Comparison of ENCODE assay signal across 24 cellular contexts in genomic region chr12:125083092-125083491, GRCh38.
"Had no signal": no experiment of that assay in that cellular context is flagged by ENCODE, and none has a peak within 500 bp of the region (broad histone marks: within the 10 kb centered on the region; RNA-seq: fewer than 3 reads in every experiment).

No MANE protein-coding gene starts in this region.

- H3K27me3 ChIP-seq: neutrophil, pancreas, right atrium auricular region, stomach, thyroid gland had no signal

- H3K9me3 ChIP-seq: neutrophil, pancreas, right atrium auricular region, stomach, thyroid gland had no signal

- H3K9me3 Mint-ChIP-seq: effector memory CD8-positive, alpha-beta T cell; immature natural killer cell; memory B cell; naive B cell; natural killer cell treated with Interleukin-12 subunit alpha and Interleukin-12 subunit beta and Interleukin-15 and Interleukin-18, amount 100 ng/mL, for 72 hours; neural crest cell; stimulated activated effector memory CD8-positive, alpha-beta T cell treated with anti-CD3 and anti-CD28 coated beads, Interleukin-12 subunit alpha, Interleukin-12 subunit beta, amount 100 ng/mL, for 72 hours had no signal

- H3K4me3 Mint-ChIP-seq: effector memory CD8-positive, alpha-beta T cell; immature natural killer cell; memory B cell; naive B cell; natural killer cell treated with Interleukin-12 subunit alpha and Interleukin-12 subunit beta and Interleukin-15 and Interleukin-18, amount 100 ng/mL, for 72 hours; neural crest cell; stimulated activated effector memory CD8-positive, alpha-beta T cell treated with anti-CD3 and anti-CD28 coated beads, Interleukin-12 subunit alpha, Interleukin-12 subunit beta, amount 100 ng/mL, for 72 hours had no signal

- H3K4me1 Mint-ChIP-seq: immature natural killer cell; memory B cell; naive B cell; stimulated activated effector memory CD8-positive, alpha-beta T cell treated with anti-CD3 and anti-CD28 coated beads, Interleukin-12 subunit alpha, Interleukin-12 subunit beta, amount 100 ng/mL, for 72 hours had no signal

- ATAC-seq: effector memory CD8-positive, alpha-beta T cell; left lobe of liver; natural killer cell treated with Interleukin-12 subunit alpha and Interleukin-12 subunit beta and Interleukin-15 and Interleukin-18, amount 100 ng/mL, for 72 hours; pancreas; sciatic nerve; stimulated activated effector memory CD8-positive, alpha-beta T cell treated with anti-CD3 and anti-CD28 coated beads, Interleukin-12 subunit alpha, Interleukin-12 subunit beta, amount 100 ng/mL, for 72 hours had no signal

- H3K4me2 ChIP-seq: smooth muscle cell had no signal

- DNase-seq: cortex of kidney; effector memory CD8-positive, alpha-beta T cell; hypothalamus; immature natural killer cell; islet precursor cell; naive B cell; pancreas; stimulated activated CD4-positive, alpha-beta T cell treated with anti-CD3 and anti-CD28 coated beads, Interleukin-12 subunit alpha, Interleukin-12 subunit beta, amount 100 ng/mL, for 4 hours; stimulated activated CD4-positive, alpha-beta T cell treated with anti-CD3 and anti-CD28 coated beads, Interleukin-1b, Interleukin-23, amount 100 ng/mL, for 48 hours; stimulated activated CD4-positive, alpha-beta T cell treated with anti-CD3 and anti-CD28 coated beads, Interleukin-4, amount 100 ng/mL, for 24 hours; stimulated activated naive CD4-positive, alpha-beta T cell treated with Interleukin-2 at 50 U/mL for 16 hours; stomach; thyroid gland; trophoblast cell had no signal

- H3K4me1 ChIP-seq: pancreas, right atrium auricular region, stomach, thyroid gland had no signal

- H3K27ac Mint-ChIP-seq: effector memory CD8-positive, alpha-beta T cell; immature natural killer cell; memory B cell; naive B cell; natural killer cell treated with Interleukin-12 subunit alpha and Interleukin-12 subunit beta and Interleukin-15 and Interleukin-18, amount 100 ng/mL, for 72 hours; stimulated activated effector memory CD8-positive, alpha-beta T cell treated with anti-CD3 and anti-CD28 coated beads, Interleukin-12 subunit alpha, Interleukin-12 subunit beta, amount 100 ng/mL, for 72 hours had no signal

- H3K27me3 Mint-ChIP-seq: effector memory CD8-positive, alpha-beta T cell; memory B cell; naive B cell; natural killer cell treated with Interleukin-12 subunit alpha and Interleukin-12 subunit beta and Interleukin-15 and Interleukin-18, amount 100 ng/mL, for 72 hours had no signal

- H3K4me3 ChIP-seq: lung, pancreas, right atrium auricular region, smooth muscle cell, stomach, thyroid gland had no signal

- H3K27ac ChIP-seq: neutrophil, pancreas, right atrium auricular region, stomach, thyroid gland had no signal
